In genomic region chr17:75836605-75837004, GRCh38 we compare ENCODE assay signal across 2 cellular contexts.
TF ChIP-seq lines count a peak whose summit lies in the region.

No MANE protein-coding gene starts in this region.

TF ChIP-seq in HepG2, 621 proteins besides CTCF, POLR2A, EP300 and RAD21 (continues in another document):
- TF ChIP-seq RERE (CRISPR knock-in tag; IDR thresholded peaks at IDR 0.05; ENCODE audit: low read depth), result no peak
- TF ChIP-seq RBFOX2 (IDR thresholded peaks at IDR 0.05; ENCODE audit: low read depth, low read length), result peak; percentile 30; the same call in 1 of the 2 replicates
- TF ChIP-seq ZUFSP (CRISPR knock-in tag; IDR thresholded peaks at IDR 0.05; ENCODE audit: borderline replicate concordance), result no peak
- no peak for TF ChIP-seq HNF1A (IDR thresholded peaks at IDR 0.05; ENCODE audit: low read depth)
- TF ChIP-seq HNF1A (CRISPR knock-in tag; IDR thresholded peaks at IDR 0.05; ENCODE audit: borderline replicate concordance), result no peak
- no peak for TF ChIP-seq TP53 (CRISPR knock-in tag; conservative IDR thresholded peaks at IDR 0.05)
- no peak for TF ChIP-seq ZBTB43 (CRISPR knock-in tag; conservative IDR thresholded peaks at IDR 0.05)
- no peak for TF ChIP-seq PLRG1 (conservative IDR thresholded peaks at IDR 0.05)
- TF ChIP-seq ZNF703 (CRISPR knock-in tag; IDR thresholded peaks at IDR 0.05; ENCODE audit: borderline replicate concordance), result no peak
- TF ChIP-seq TEAD3 (CRISPR knock-in tag; optimal IDR thresholded peaks at IDR 0.05; ENCODE audit: borderline replicate concordance), result no peak
- peak; percentile 71 for TF ChIP-seq AGO2 (optimal IDR thresholded peaks at IDR 0.05; ENCODE audit: low read depth, low read length)

TF ChIP-seq in H1, 55 proteins besides CTCF, POLR2A, EP300 and RAD21:
- TF ChIP-seq BRCA1 (IDR thresholded peaks at IDR 0.05; ENCODE audit: low read depth, low read length) (no peak), JUN (IDR thresholded peaks at IDR 0.05; ENCODE audit: low read depth, low read length) (no peak), ATF2 (IDR thresholded peaks at IDR 0.05; ENCODE audit: low read length) (no peak), USF2 (IDR thresholded peaks at IDR 0.05; ENCODE audit: low read length) (no peak)
